In the genomic region with DNA sequence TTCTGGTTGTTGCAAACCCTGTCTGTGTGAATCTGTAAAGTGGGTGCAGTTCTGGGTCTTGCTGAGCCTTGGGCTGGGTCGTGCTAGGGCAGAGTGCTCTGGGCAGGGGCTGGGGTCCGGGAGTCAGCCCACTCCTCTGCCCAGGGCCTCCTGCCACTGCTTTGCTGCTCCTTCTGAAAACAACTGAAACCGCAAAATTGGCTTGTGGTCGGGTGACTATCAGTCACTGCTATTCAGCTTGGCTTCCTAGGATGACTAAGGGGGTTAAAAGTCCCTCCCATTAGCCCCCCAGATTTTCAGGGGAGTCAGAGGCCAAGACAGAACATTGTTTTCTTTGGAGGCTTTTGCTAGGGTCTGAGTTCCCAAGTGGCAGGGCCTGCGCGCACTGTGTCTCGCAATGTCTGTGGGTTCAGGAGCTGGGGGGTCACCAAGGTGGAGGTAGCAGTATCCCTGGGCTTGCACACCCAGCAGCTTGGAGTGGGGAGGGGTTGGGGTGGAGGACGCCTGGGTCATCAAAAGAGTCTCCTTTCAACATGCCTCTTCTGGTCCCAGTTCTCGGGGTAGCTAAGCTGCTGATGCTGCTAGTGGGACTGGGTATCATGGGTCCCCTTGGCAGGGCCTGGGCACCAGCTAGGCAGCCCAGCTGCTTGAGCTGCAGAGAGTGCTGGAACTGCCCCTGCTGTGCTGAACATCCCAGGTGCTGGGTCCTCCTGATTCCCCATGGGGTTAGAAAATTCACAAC, we compare ENCODE assay signal across 8 cellular contexts. TPM values are rescaled to one million over a fixed set of nuclear protein-coding genes. Genes with fewer than 3 reads are reported as not detected.
DNase-seq lines count a peak whose midpoint lies in the region; ATAC-seq and TF ChIP-seq lines count a peak whose summit lies in the region.

No MANE protein-coding gene starts in this region.

- H3K27me3 ChIP-seq in tibial nerve, result peaks cover 0 to 64% of the 10 kb centered on the region in 2 donors

- ATAC-seq in T-cell (replicated peaks in 1 of 4) (peak; percentile 19 to 31 (median 30)), GM21825 (IDR thresholded peaks at IDR 0.05; ENCODE audit: unreplicated experiment) (no peak)

- no peak for TF ChIP-seq POLR2A in tibial nerve (IDR thresholded peaks at IDR 0.05)

- no peak for TF ChIP-seq EP300 in tibial nerve (IDR thresholded peaks at IDR 0.05)

- WGBS in tibial nerve, 2 donors, result 70 to 73% methylated on average over 9 of the region's 9 CpGs

- peaks cover 54 to 76% (median 68%) of the 10 kb centered on the region in 3 donors for H3K4me1 Mint-ChIP-seq in T-cell

- no peak overlapping the region for H3K4me3 ChIP-seq in astrocyte of the spinal cord (ENCODE audit: low read depth, low read length)
- H3K4me3 ChIP-seq in tibial nerve, result no peak overlapping the region

- no peaks in the 10 kb centered on the region for H3K9me3 ChIP-seq in tibial nerve

- no peaks in the 10 kb centered on the region for H3K9me3 Mint-ChIP-seq in T-cell

- POLR2A ChIA-PET in T-cell (lab: Charles Lee), result no interaction called here

- H3K4me1 ChIP-seq in tibial nerve, result peaks cover 0 to 12% (median 6%) of the 10 kb centered on the region in 4 donors

- DNase-seq in HCEC 1CT (peak; percentile 79), T-cell (peak in 3 of 34 experiments; percentile 23 to 45 (median 40)), astrocyte of the spinal cord (ENCODE audit: low read depth, low spot score) (peak; percentile 71), NCI-H446 (lab: John Stamatoyannopoulos, UW) (no peak), tibial nerve (ENCODE audit: low spot score in 2 of 2) (no peak), DMS79 treated with DMSO at 0.1 percent for 48 hours (lab: John Stamatoyannopoulos, UW) (no peak)
- DNase-seq in stimulated activated CD8-positive, alpha-beta memory T cell treated with anti-CD3 and anti-CD28 coated beads, Interleukin-12 subunit alpha, Interleukin-12 subunit beta, amount 100 ng/mL, for 4 hours (ENCODE audit: low read depth), result peak; percentile 58

- H3K27ac Mint-ChIP-seq in T-cell, result peak overlapping the region; percentile 79 to 83

- H3K4me3 Mint-ChIP-seq in T-cell, result peak overlapping the region; percentile 8 to 35 (median 24)

- no peak for TF ChIP-seq CTCF in astrocyte of the spinal cord (IDR thresholded peaks at IDR 0.05; ENCODE audit: low read depth, low read length)
- TF ChIP-seq CTCF in tibial nerve (IDR thresholded peaks at IDR 0.05), result no peak

- H3K27ac ChIP-seq in tibial nerve, result no peak overlapping the region

- no peaks in the 10 kb centered on the region for H3K36me3 ChIP-seq in tibial nerve

- CTCF ChIA-PET in T-cell (lab: Charles Lee), result interaction anchor here in 1 of 2 donors (0.7 to 2.1 kb wide), 2 partner anchors 18 to 251 kb away, joined by 3 to 6 read pairs; no protein-coding TSS in a partner anchor

- in situ Hi-C loops in astrocyte of the spinal cord (cut with HindIII; ENCODE audit: low sequenced_read_pairs), result no loop called here

- H3K36me3 Mint-ChIP-seq in T-cell, result no peaks in the 10 kb centered on the region

- peaks cover 0 to 2% of the 10 kb centered on the region in 2 donors for H3K27me3 Mint-ChIP-seq in T-cell

RNA-seq across cellular contexts. Expression of a gene that starts 13.5 kb away (rescaled TPM):
- 10 to 100 TPM in 4 of 5 donors, 1 to 10 TPM in 1; 7.9 to 37.3 (median 20.8) TPM for total RNA-seq in T-cell
- total RNA-seq in tibial nerve, result 1 to 10 TPM in 3 of 4 donors, not detected in 1; 1.9 to 3.3 (median 2.1) TPM

RNA-seq across cellular contexts. Expression of a gene that starts 25.6 kb away (rescaled TPM):
- total RNA-seq in T-cell (10 to 100 TPM in 1 of 5 donors, 1 to 10 TPM in 4; 4.5 to 20.5 (median 7.2) TPM), tibial nerve (10 to 100 TPM in 2 of 4 donors, 1 to 10 TPM in 2; 6.3 to 24.6 (median 9.8) TPM)

Comparison
In these comparisons a context has a peak if more than half of its experiments do, and no peak if none do; other contexts are left out.
1. DNase-seq: peak in HCEC 1CT (single experiment), astrocyte of the spinal cord (single experiment) and stimulated activated CD8-positive, alpha-beta memory T cell treated with anti-CD3 and anti-CD28 coated beads, Interleukin-12 subunit alpha, Interleukin-12 subunit beta, amount 100 ng/mL, for 4 hours (single experiment); none in NCI-H446 (0 of 2), tibial nerve (0 of 2) and DMS79 treated with DMSO at 0.1 percent for 48 hours (single experiment).